ENCODE assay signal across 10 cellular contexts in genomic region chr7:100626055-100626454, GRCh38. TPM values are rescaled to one million over a fixed set of nuclear protein-coding genes. Genes with fewer than 3 reads are reported as not detected.
DNase-seq lines count a peak whose midpoint lies in the region.
"Had no signal": no experiment of that assay in that cellular context is flagged by ENCODE, and none has a peak within 500 bp of the region (broad histone marks: within the 10 kb centered on the region; RNA-seq: fewer than 3 reads in every experiment).

No MANE protein-coding gene starts in this region.

- peak overlapping the region; percentile 85 for H3K27ac Mint-ChIP-seq in activated naive CD4-positive, alpha-beta T cell treated with anti-CD3 and anti-CD28 coated beads, Interleukin-2, amount 10 ng/mL, durations not matched to agents 7 days and 5 days
- H3K27ac Mint-ChIP-seq in activated CD4-positive, alpha-beta memory T cell treated with anti-CD3 and anti-CD28 coated beads, Interleukin-2, amount 10 ng/mL, durations not matched to agents 7 days and 5 days = peak overlapping the region; percentile 86
- H3K27ac Mint-ChIP-seq in immature natural killer cell = peak overlapping the region in 5 of 6 donors; percentile 11 to 78 (median 61)

- POLR2A ChIA-PET in activated CD4-positive, alpha-beta memory T cell treated with anti-CD3 and anti-CD28 coated beads, Interleukin-2, amount 10 ng/mL, durations not matched to agents 7 days and 5 days (lab: Charles Lee) = interaction anchor here (0.8 to 7.3 kb wide), 16 partner anchors 9 to 197 kb away, joined by 3 to 140 read pairs (median 6); partner anchors contain the start of genes FBXO24, GNB2, LRCH4 and MEPCE

- H3K36me3 ChIP-seq in thymus (ENCODE audit: control insufficient read depth, insufficient read depth) = no peaks in the 10 kb centered on the region
- H3K36me3 ChIP-seq: pancreas had no signal

- peaks cover 84% of the 10 kb centered on the region for H3K4me1 Mint-ChIP-seq in activated naive CD4-positive, alpha-beta T cell treated with anti-CD3 and anti-CD28 coated beads, Interleukin-2, amount 10 ng/mL, durations not matched to agents 7 days and 5 days
- H3K4me1 Mint-ChIP-seq in activated CD4-positive, alpha-beta memory T cell treated with anti-CD3 and anti-CD28 coated beads, Interleukin-2, amount 10 ng/mL, durations not matched to agents 7 days and 5 days = peaks cover 75% of the 10 kb centered on the region
- H3K4me1 Mint-ChIP-seq in immature natural killer cell = peaks cover 16% of the 10 kb centered on the region in 2 donors

- no peaks in the 10 kb centered on the region for H3K9me3 ChIP-seq in thymus (ENCODE audit: control insufficient read depth)
- H3K9me3 ChIP-seq: pancreas had no signal

- no peak for DNase-seq in activated naive CD4-positive, alpha-beta T cell treated with anti-CD3 and anti-CD28 coated beads, Interleukin-2, amount 10 ng/mL, durations not matched to agents 7 days and 5 days
- DNase-seq in activated naive CD4-positive, alpha-beta T cell treated with anti-CD3 and anti-CD28 coated beads, Interleukin-2, amount 50 U/mL, for 16 hours = no peak
- no peak for DNase-seq in activated CD4-positive, alpha-beta memory T cell treated with anti-CD3 and anti-CD28 coated beads, Interleukin-2, amount 10 ng/mL, durations not matched to agents 7 days and 5 days
- DNase-seq in immature natural killer cell (no peak), NCI-H345 (lab: John Stamatoyannopoulos, UW) (no peak), NCI-H69 (lab: John Stamatoyannopoulos, UW) (no peak), NCI-H1105 (lab: John Stamatoyannopoulos, UW) (no peak)

- CTCF ChIA-PET in activated naive CD4-positive, alpha-beta T cell treated with anti-CD3 and anti-CD28 coated beads, Interleukin-2, amount 10 ng/mL, durations not matched to agents 7 days and 5 days (lab: Charles Lee) = interaction anchor here (0.7 to 1.2 kb wide), 3 partner anchors 14 to 79 kb away, joined by 3 to 6 read pairs (median 3); partner anchors contain the start of genes MOSPD3 and POP7
- CTCF ChIA-PET in activated CD4-positive, alpha-beta memory T cell treated with anti-CD3 and anti-CD28 coated beads, Interleukin-2, amount 10 ng/mL, durations not matched to agents 7 days and 5 days (lab: Charles Lee) = interaction anchor here (1.0 to 4.8 kb wide), 9 partner anchors 9 to 80 kb away, joined by 3 to 63 read pairs (median 4); partner anchors contain the start of genes FBXO24, MOSPD3 and POP7

- H3K27ac ChIP-seq in thymus (ENCODE audit: low read depth) = peak overlapping the region; percentile 31
- H3K27ac ChIP-seq: pancreas had no signal

- H3K27me3 Mint-ChIP-seq in activated naive CD4-positive, alpha-beta T cell treated with anti-CD3 and anti-CD28 coated beads, Interleukin-2, amount 10 ng/mL, durations not matched to agents 7 days and 5 days = peaks cover 9% of the 10 kb centered on the region
- H3K27me3 Mint-ChIP-seq in activated CD4-positive, alpha-beta memory T cell treated with anti-CD3 and anti-CD28 coated beads, Interleukin-2, amount 10 ng/mL, durations not matched to agents 7 days and 5 days = no peaks in the 10 kb centered on the region
- peaks cover 0 to 7% (median 0%) of the 10 kb centered on the region in 3 donors for H3K27me3 Mint-ChIP-seq in immature natural killer cell (ENCODE audit: low read depth in 3 of 3)

- WGBS in thymus = 19% methylated on average over 3 of the region's 3 CpGs

- peak overlapping the region; percentile 79 for H3K4me3 Mint-ChIP-seq in activated naive CD4-positive, alpha-beta T cell treated with anti-CD3 and anti-CD28 coated beads, Interleukin-2, amount 10 ng/mL, durations not matched to agents 7 days and 5 days
- H3K4me3 Mint-ChIP-seq in activated CD4-positive, alpha-beta memory T cell treated with anti-CD3 and anti-CD28 coated beads, Interleukin-2, amount 10 ng/mL, durations not matched to agents 7 days and 5 days = peak overlapping the region; percentile 76
- H3K4me3 Mint-ChIP-seq in immature natural killer cell = peak overlapping the region; percentile 55 to 86 (median 74)

- peak overlapping the region; percentile 48 for H3K4me3 ChIP-seq in thymus (ENCODE audit: low read length)

- peaks cover 2% of the 10 kb centered on the region for H3K27me3 ChIP-seq in thymus (ENCODE audit: control insufficient read depth, insufficient read depth)
- H3K27me3 ChIP-seq: pancreas had no signal

- peaks cover 11% of the 10 kb centered on the region for H3K4me1 ChIP-seq in thymus (ENCODE audit: control insufficient read depth, insufficient read depth, low read length)
- H3K4me1 ChIP-seq: pancreas had no signal

- no peaks in the 10 kb centered on the region for H3K9me3 Mint-ChIP-seq in activated naive CD4-positive, alpha-beta T cell treated with anti-CD3 and anti-CD28 coated beads, Interleukin-2, amount 10 ng/mL, durations not matched to agents 7 days and 5 days
- no peaks in the 10 kb centered on the region for H3K9me3 Mint-ChIP-seq in activated CD4-positive, alpha-beta memory T cell treated with anti-CD3 and anti-CD28 coated beads, Interleukin-2, amount 10 ng/mL, durations not matched to agents 7 days and 5 days
- no peaks in the 10 kb centered on the region for H3K9me3 Mint-ChIP-seq in immature natural killer cell

- H3K36me3 Mint-ChIP-seq in activated naive CD4-positive, alpha-beta T cell treated with anti-CD3 and anti-CD28 coated beads, Interleukin-2, amount 10 ng/mL, durations not matched to agents 7 days and 5 days = peaks cover 19% of the 10 kb centered on the region
- peaks cover 37% of the 10 kb centered on the region for H3K36me3 Mint-ChIP-seq in activated CD4-positive, alpha-beta memory T cell treated with anti-CD3 and anti-CD28 coated beads, Interleukin-2, amount 10 ng/mL, durations not matched to agents 7 days and 5 days (ENCODE audit: low read depth)
- peaks cover 0 to 8% (median 3%) of the 10 kb centered on the region in 3 donors for H3K36me3 Mint-ChIP-seq in immature natural killer cell

RNA-seq across cellular contexts. Expression of gene MOSPD3, which starts 13.7 kb away (rescaled TPM):
- 10 to 100 TPM; 47.2 to 53.3 TPM for total RNA-seq in activated CD4-positive, alpha-beta memory T cell treated with anti-CD3 and anti-CD28 coated beads, Interleukin-2, amount 10 ng/mL, durations not matched to agents 7 days and 5 days
- polyA plus RNA-seq in immature natural killer cell (10 to 100 TPM; 23.2 to 29.3 (median 27.0) TPM), thymus (21.6 TPM)

RNA-seq across cellular contexts. Expression of gene TFR2, which starts 15.3 kb away (rescaled TPM):
- 1 to 10 TPM; 8.8 to 9.2 TPM for total RNA-seq in activated CD4-positive, alpha-beta memory T cell treated with anti-CD3 and anti-CD28 coated beads, Interleukin-2, amount 10 ng/mL, durations not matched to agents 7 days and 5 days
- polyA plus RNA-seq in immature natural killer cell (1 to 10 TPM in 2 of 3 donors, under 1 TPM in 1; 0.85 to 1.8 (median 1.1) TPM), thymus (1.0 TPM)

RNA-seq across cellular contexts. Expression of gene PCOLCE, which starts 23.9 kb away (rescaled TPM):
- total RNA-seq in activated CD4-positive, alpha-beta memory T cell treated with anti-CD3 and anti-CD28 coated beads, Interleukin-2, amount 10 ng/mL, durations not matched to agents 7 days and 5 days = 10 to 100 TPM; 16.0 to 18.7 TPM
- polyA plus RNA-seq in immature natural killer cell (1 to 10 TPM; 2.0 to 4.9 (median 4.7) TPM), thymus (25.3 TPM)

RNA-seq across cellular contexts. Expression of gene ACTL6B, which starts 30.2 kb away (rescaled TPM):
- total RNA-seq in activated CD4-positive, alpha-beta memory T cell treated with anti-CD3 and anti-CD28 coated beads, Interleukin-2, amount 10 ng/mL, durations not matched to agents 7 days and 5 days = not detected
- polyA plus RNA-seq in immature natural killer cell = not detected
- 0.18 TPM for polyA plus RNA-seq in thymus
- total RNA-seq: esophagus mucosa had no signal

RNA-seq across cellular contexts. Expression of gene FBXO24, which starts 39.9 kb away (rescaled TPM):
- 1 to 10 TPM; 1.8 to 2.7 TPM for total RNA-seq in activated CD4-positive, alpha-beta memory T cell treated with anti-CD3 and anti-CD28 coated beads, Interleukin-2, amount 10 ng/mL, durations not matched to agents 7 days and 5 days
- under 1 TPM in 1 of 3 donors, not detected in 2; 0.43 TPM for polyA plus RNA-seq in immature natural killer cell
- polyA plus RNA-seq in thymus = 1.3 TPM
